In the genomic region with DNA sequence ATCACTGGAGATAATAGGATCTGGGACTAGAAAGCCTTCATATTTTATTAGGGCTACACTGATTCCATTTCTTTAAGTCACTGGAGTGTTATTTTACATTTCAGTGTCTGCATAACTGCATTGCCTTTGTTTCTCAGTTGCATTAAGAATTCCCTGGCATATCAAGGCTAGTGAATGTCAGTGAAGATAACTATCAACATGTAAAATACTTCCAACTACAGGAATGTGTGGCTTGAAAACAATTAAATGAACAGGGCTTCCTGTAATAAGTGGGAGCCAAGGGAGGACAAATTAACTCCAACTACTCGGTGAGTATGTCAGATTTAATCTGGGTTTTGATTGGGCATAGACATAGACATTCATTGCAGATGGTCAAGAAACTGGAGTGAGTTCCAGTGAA, we compare ENCODE assay signal across 20 cellular contexts.
DNase-seq lines count a peak whose midpoint lies in the region; ATAC-seq, FAIRE-seq and TF ChIP-seq lines count a peak whose summit lies in the region.
"Had no signal": no experiment of that assay in that cellular context is flagged by ENCODE, and none has a peak within 500 bp of the region (broad histone marks: within the 10 kb centered on the region; RNA-seq: fewer than 3 reads in every experiment).

No MANE protein-coding gene starts in this region.

- WGBS in right lobe of liver (ENCODE audit: insufficient coverage, low coverage, low lambda C conversion rate, missing lambda C conversion rate) = 42% methylated on average over 1 of the region's 1 CpG

- FAIRE-seq in endothelial cell of umbilical vein (lab: Jason Lieb, UNC) = no peak
- FAIRE-seq: GM12878, GM19239, H54 had no signal

- H3K9me1 ChIP-seq in endothelial cell of umbilical vein (replicated peaks; ENCODE audit: control insufficient read depth, extremely low read depth, insufficient read depth, low read length) = no peaks in the 10 kb centered on the region

- peak; percentile 1 for DNase-seq in A673 (ENCODE audit: low spot score)
- no peak for DNase-seq in Karpas-422
- DNase-seq in endothelial cell of umbilical vein (ENCODE audit: low read depth, low spot score) = no peak
- peak; percentile 43 for DNase-seq in retina
- DNase-seq in left ventricle myocardium inferior = no peak
- DNase-seq in right lobe of liver = no peak
- DNase-seq: Caco-2; CD4-positive, CD25-positive, alpha-beta regulatory T cell; CD8-positive, alpha-beta T cell; DMS79; EL; GDM1; HFFc6 had no signal

- H3K27me3 ChIP-seq in A673 (replicated peaks; ENCODE audit: insufficient read depth, low read depth, low read length, poor library complexity) = no peaks in the 10 kb centered on the region
- no peaks in the 10 kb centered on the region for H3K27me3 ChIP-seq in Karpas-422 (ENCODE audit: low read length)
- no peaks in the 10 kb centered on the region for H3K27me3 ChIP-seq in endothelial cell of umbilical vein (ENCODE audit: control insufficient read depth in 2 of 2, insufficient read depth in 2 of 2, low read length in 2 of 2)
- H3K27me3 ChIP-seq in left ventricle myocardium inferior (ENCODE audit: low read depth) = no peaks in the 10 kb centered on the region
- H3K27me3 ChIP-seq in right lobe of liver = no peaks in the 10 kb centered on the region
- H3K27me3 ChIP-seq: BLaER1 had no signal

- no TSS peak for BruUV-seq in A673 (replicated peaks; lab: Mats Ljungman, UMichigan)
- BruUV-seq in endothelial cell of umbilical vein (replicated peaks; lab: Mats Ljungman, UMichigan) = no TSS peak

- H3K9ac ChIP-seq in Karpas-422 (ENCODE audit: low read length) (no peak overlapping the region), endothelial cell of umbilical vein (replicated peaks; ENCODE audit: extremely low read depth, insufficient read depth, low read length) (no peak overlapping the region)
- H3K9ac ChIP-seq: BLaER1 had no signal

- no peak for ATAC-seq in right lobe of liver
- ATAC-seq: CD8-positive, alpha-beta T cell; GM12878; GM23338 had no signal

- H3K4me1 ChIP-seq in A673 (ENCODE audit: insufficient read depth, low read length, poor library complexity, severe bottlenecking) (no peaks in the 10 kb centered on the region), Karpas-422 (ENCODE audit: low read length) (no peaks in the 10 kb centered on the region), endothelial cell of umbilical vein (ENCODE audit: control insufficient read depth, extremely low read depth, insufficient read depth, low read length) (peaks cover 14% of the 10 kb centered on the region), left ventricle myocardium inferior (no peaks in the 10 kb centered on the region), right lobe of liver (no peaks in the 10 kb centered on the region)
- H3K4me1 ChIP-seq: BLaER1 had no signal

- H4K20me1 ChIP-seq in Karpas-422 (ENCODE audit: insufficient read depth, low read depth, low read length) (no peaks in the 10 kb centered on the region), endothelial cell of umbilical vein (replicated peaks; ENCODE audit: control insufficient read depth, extremely low read depth, insufficient read depth, low read length) (no peaks in the 10 kb centered on the region)
- H4K20me1 ChIP-seq: BLaER1 had no signal

- H3K27ac ChIP-seq in A673 (ENCODE audit: low read depth, low read length, poor library complexity, severe bottlenecking) (no peak overlapping the region), Karpas-422 (ENCODE audit: low read length) (no peak overlapping the region), endothelial cell of umbilical vein (ENCODE audit: insufficient read depth, low read depth, low read length) (peak overlapping the region; percentile 39), left ventricle myocardium inferior (replicated peaks) (no peak overlapping the region), right lobe of liver (no peak overlapping the region)
- H3K27ac ChIP-seq: BLaER1, C4-2B had no signal

- TF ChIP-seq CTCF in A673 (conservative IDR thresholded peaks at IDR 0.05; ENCODE audit: low read depth, low read length) (no peak), endothelial cell of umbilical vein (IDR thresholded peaks at IDR 0.05; ENCODE audit: extremely low read depth in 1 of 2, insufficient read depth in 1 of 2, low read depth in 1 of 2, low read length in 2 of 2) (no peak), left ventricle myocardium inferior (IDR thresholded peaks at IDR 0.05; ENCODE audit: borderline replicate concordance) (no peak), right lobe of liver (IDR thresholded peaks at IDR 0.05) (no peak)

- H3K9me3 ChIP-seq in A673 (ENCODE audit: low read depth, low read length, poor library complexity, severe bottlenecking) (no peaks in the 10 kb centered on the region), Karpas-422 (ENCODE audit: low read length) (peaks cover 3% of the 10 kb centered on the region; the same call in 1 of the 2 replicates), endothelial cell of umbilical vein (replicated peaks; ENCODE audit: control insufficient read depth, insufficient read depth, low read length) (no peaks in the 10 kb centered on the region), left ventricle myocardium inferior (replicated peaks) (peaks cover 11% of the 10 kb centered on the region), right lobe of liver (no peaks in the 10 kb centered on the region)
- H3K9me3 ChIP-seq: BLaER1, Caco-2, HAP-1 had no signal

- H3K4me2 ChIP-seq in Karpas-422 (ENCODE audit: low read depth, low read length, poor library complexity, severe bottlenecking) (no peak overlapping the region), endothelial cell of umbilical vein (ENCODE audit: insufficient read depth, low read length) (no peak overlapping the region)
- H3K4me2 ChIP-seq: BLaER1, GM23338 had no signal

- H2AFZ ChIP-seq in Karpas-422 (ENCODE audit: low read length) = peak overlapping the region; percentile 39; the same call in 1 of the 2 replicates
- no peak overlapping the region for H2AFZ ChIP-seq in endothelial cell of umbilical vein (ENCODE audit: low read depth, low read length)
- H2AFZ ChIP-seq: GM23338 had no signal

- H3K36me3 ChIP-seq in A673 (ENCODE audit: insufficient read depth, low read length, poor library complexity, severe bottlenecking) (no peaks in the 10 kb centered on the region), Karpas-422 (ENCODE audit: insufficient read depth, low read length) (no peaks in the 10 kb centered on the region), endothelial cell of umbilical vein (ENCODE audit: control insufficient read depth in 2 of 2, extremely low read depth in 1 of 2, insufficient read depth in 2 of 2, low read length in 2 of 2) (no peaks in the 10 kb centered on the region), left ventricle myocardium inferior (no peaks in the 10 kb centered on the region), right lobe of liver (no peaks in the 10 kb centered on the region)
- H3K36me3 ChIP-seq: BLaER1, HAP-1 had no signal

- no peak for TF ChIP-seq POLR2A in endothelial cell of umbilical vein (IDR thresholded peaks at IDR 0.05; ENCODE audit: low read depth, low read length)
- no peak for TF ChIP-seq POLR2A in right lobe of liver (IDR thresholded peaks at IDR 0.05)

- POLR2A ChIA-PET in A673 (lab: Charles Lee; ENCODE audit: low non-redundant PET) = no interaction called here
- POLR2A ChIA-PET in endothelial cell of umbilical vein (lab: Charles Lee) = no interaction called here

- no peak overlapping the region for H3K4me3 ChIP-seq in A673 (ENCODE audit: low read depth, low read length, poor library complexity, severe bottlenecking)
- H3K4me3 ChIP-seq in Karpas-422 (ENCODE audit: low read length) = no peak overlapping the region
- H3K4me3 ChIP-seq in endothelial cell of umbilical vein (replicated peaks in 1 of 3; ENCODE audit: insufficient read depth in 1 of 3, low read depth in 1 of 3, low read length in 3 of 3) = no peak overlapping the region
- H3K4me3 ChIP-seq in left ventricle myocardium inferior = no peak overlapping the region
- H3K4me3 ChIP-seq in right lobe of liver = no peak overlapping the region
- H3K4me3 ChIP-seq: BLaER1, GM12878, GM23338, HAP-1 had no signal

- H3K79me2 ChIP-seq in Karpas-422 (ENCODE audit: low read length) = no peaks in the 10 kb centered on the region
- H3K79me2 ChIP-seq in endothelial cell of umbilical vein (ENCODE audit: control insufficient read depth, insufficient read depth, low read length) = no peaks in the 10 kb centered on the region

- dilution Hi-C loops in endothelial cell of umbilical vein (cut with MboI; ENCODE audit: extremely low pct_ligation_motif_present, low sequenced_read_pairs) = no loop called here

- intact Hi-C loops in A673 (cut with micrococcal nuclease; ENCODE audit: unreplicated experiment) (no loop called here), endothelial cell of umbilical vein (cut with micrococcal nuclease) (loop anchor here (1.0 to 10.0 kb wide), 5 partner anchors 156 to 979 kb away; no protein-coding TSS in a partner anchor), left ventricle myocardium inferior (cut with micrococcal nuclease) (no loop called here), right lobe of liver (cut with DNase I) (no loop called here)

- CTCF ChIA-PET in A673 (lab: Charles Lee) = no interaction called here
- CTCF ChIA-PET in endothelial cell of umbilical vein (lab: Charles Lee) = no interaction called here

- no peaks in the 10 kb centered on the region for H3K9me2 ChIP-seq in Karpas-422 (replicated peaks; ENCODE audit: insufficient read depth, low read length)

TF ChIP-seq in endothelial cell of umbilical vein, 7 proteins besides CTCF, POLR2A, EP300 and RAD21:
- TF ChIP-seq GATA2 (IDR thresholded peaks at IDR 0.05; ENCODE audit: insufficient read depth, insufficient read length, low read depth, low read length) = no peak
- no peak for TF ChIP-seq FOS (IDR thresholded peaks at IDR 0.05; ENCODE audit: borderline replicate concordance, insufficient read depth, low read length)
- TF ChIP-seq JUN (IDR thresholded peaks at IDR 0.05; ENCODE audit: borderline replicate concordance, insufficient read depth, insufficient read length, low read depth) = no peak
- no peak for TF ChIP-seq POLR2AphosphoS5 (IDR thresholded peaks at IDR 0.05; ENCODE audit: insufficient read depth, low read depth, low read length)
- TF ChIP-seq, protein P1, sequence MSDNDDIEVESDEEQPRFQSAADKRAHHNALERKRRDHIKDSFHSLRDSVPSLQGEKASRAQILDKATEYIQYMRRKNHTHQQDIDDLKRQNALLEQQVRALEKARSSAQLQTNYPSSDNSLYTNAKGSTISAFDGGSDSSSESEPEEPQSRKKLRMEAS (IDR thresholded peaks at IDR 0.05; ENCODE audit: insufficient read depth, insufficient read length) = no peak
- no peak for TF ChIP-seq MYC (IDR thresholded peaks at IDR 0.05; ENCODE audit: low read depth, low read length)
- TF ChIP-seq EZH2 (IDR thresholded peaks at IDR 0.05; ENCODE audit: borderline replicate concordance, low read depth, low read length, severe bottlenecking) = no peak

Comparison
In these comparisons a context has a peak if more than half of its experiments do, and no peak if none do; other contexts are left out.
1. DNase-seq: peak in A673 (single experiment) and retina (single experiment); none in Karpas-422 (single experiment), endothelial cell of umbilical vein (single experiment), left ventricle myocardium inferior (single experiment) and right lobe of liver (0 of 3).